Comparison of ENCODE assay signal across 2 cellular contexts in the genomic region with DNA sequence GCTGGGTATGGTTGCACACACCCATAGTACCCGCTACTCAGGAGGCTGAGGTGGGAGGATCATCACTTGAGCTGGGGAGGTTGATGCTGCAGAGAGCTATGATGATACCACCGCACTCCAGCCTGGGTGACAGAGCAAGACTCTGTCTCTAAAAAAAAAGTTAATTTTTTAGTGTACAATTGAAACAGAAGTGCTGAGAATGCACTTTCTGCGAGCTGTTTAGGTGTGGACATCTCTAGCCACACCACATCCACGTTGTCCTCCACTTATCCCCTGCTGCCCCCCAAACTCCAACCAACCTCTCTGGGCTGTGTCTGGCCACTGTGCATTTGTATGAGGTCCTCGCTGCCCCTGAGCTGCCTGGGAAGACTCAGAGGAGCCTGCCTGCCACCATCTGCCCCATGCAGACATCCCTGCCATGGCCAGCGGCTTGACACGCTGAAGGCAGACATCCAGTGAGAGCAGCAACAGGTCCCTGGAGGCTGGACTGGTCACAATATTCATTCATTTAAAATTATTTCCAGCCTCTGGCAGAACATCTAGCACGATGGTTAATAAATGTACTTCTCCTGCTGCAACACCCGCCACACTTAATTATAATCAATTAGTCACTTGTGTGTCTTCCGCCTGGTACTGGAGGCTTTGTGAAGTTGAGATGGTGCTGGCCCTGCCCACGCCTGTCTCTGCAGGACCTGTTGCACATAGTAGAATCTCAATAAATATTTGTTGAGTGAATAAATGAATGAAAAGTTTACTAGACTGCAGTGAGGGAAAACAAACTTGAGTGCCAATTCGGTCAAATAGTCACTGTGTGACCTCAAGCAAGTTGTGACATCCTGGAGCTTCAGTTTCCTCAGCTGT.
TF ChIP-seq lines count a peak whose summit lies in the region.

No MANE protein-coding gene starts in this region.

TF ChIP-seq in SK-N-SH, 30 proteins besides CTCF, POLR2A, EP300 and RAD21 (continued from another document):
- TF ChIP-seq USF1 (IDR thresholded peaks at IDR 0.05; ENCODE audit: borderline replicate concordance, low read depth), result no peak
- TF ChIP-seq MAX (IDR thresholded peaks at IDR 0.05; ENCODE audit: low read depth), result no peak
- no peak for TF ChIP-seq TEAD4 (IDR thresholded peaks at IDR 0.05; ENCODE audit: borderline replicate concordance, insufficient read depth)
- TF ChIP-seq RFX5 (IDR thresholded peaks at IDR 0.05; ENCODE audit: low read length), result no peak
- TF ChIP-seq FOXM1 (IDR thresholded peaks at IDR 0.05; ENCODE audit: low read depth), result no peak
- no peak for TF ChIP-seq YY1 (IDR thresholded peaks at IDR 0.05; ENCODE audit: low read depth)
- no peak for TF ChIP-seq SMC3 (IDR thresholded peaks at IDR 0.05; ENCODE audit: low read depth, low read length)
- TF ChIP-seq CHD2 (IDR thresholded peaks at IDR 0.05; ENCODE audit: low read length, partially characterized antibody), result no peak
- no peak for TF ChIP-seq GATA2 (CRISPR knock-in tag; IDR thresholded peaks at IDR 0.05)

TF ChIP-seq in SK-N-SH treated with all-trans-retinoic acid at 6 μM for 48 hours, 23 proteins besides CTCF, POLR2A, EP300 and RAD21 (continued from another document):
- TF ChIP-seq ZNF565 (CRISPR knock-in tag; conservative IDR thresholded peaks at IDR 0.05; ENCODE audit: low read depth) (no peak), ZNF70 (CRISPR knock-in tag; IDR thresholded peaks at IDR 0.05) (no peak), POU6F1 (CRISPR knock-in tag; IDR thresholded peaks at IDR 0.05; ENCODE audit: borderline replicate concordance, low read depth) (no peak), ZNF8 (CRISPR knock-in tag; IDR thresholded peaks at IDR 0.05) (no peak), PPARA (CRISPR knock-in tag; IDR thresholded peaks at IDR 0.05; ENCODE audit: borderline replicate concordance) (no peak), OSR1 (CRISPR knock-in tag; IDR thresholded peaks at IDR 0.05) (no peak), CSDC2 (CRISPR knock-in tag; IDR thresholded peaks at IDR 0.05) (no peak), ARNTL (CRISPR knock-in tag; IDR thresholded peaks at IDR 0.05; ENCODE audit: borderline replicate concordance, low read depth) (no peak), ISL1 (CRISPR knock-in tag; IDR thresholded peaks at IDR 0.05) (no peak)
- TF ChIP-seq, protein P1, sequence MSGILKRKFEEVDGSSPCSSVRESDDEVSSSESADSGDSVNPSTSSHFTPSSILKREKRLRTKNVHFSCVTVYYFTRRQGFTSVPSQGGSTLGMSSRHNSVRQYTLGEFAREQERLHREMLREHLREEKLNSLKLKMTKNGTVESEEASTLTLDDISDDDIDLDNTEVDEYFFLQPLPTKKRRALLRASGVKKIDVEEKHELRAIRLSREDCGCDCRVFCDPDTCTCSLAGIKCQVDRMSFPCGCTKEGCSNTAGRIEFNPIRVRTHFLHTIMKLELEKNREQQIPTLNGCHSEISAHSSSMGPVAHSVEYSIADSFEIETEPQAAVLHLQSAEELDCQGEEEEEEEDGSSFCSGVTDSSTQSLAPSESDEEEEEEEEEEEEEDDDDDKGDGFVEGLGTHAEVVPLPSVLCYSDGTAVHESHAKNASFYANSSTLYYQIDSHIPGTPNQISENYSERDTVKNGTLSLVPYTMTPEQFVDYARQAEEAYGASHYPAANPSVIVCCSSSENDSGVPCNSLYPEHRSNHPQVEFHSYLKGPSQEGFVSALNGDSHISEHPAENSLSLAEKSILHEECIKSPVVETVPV (CRISPR knock-in tag; IDR thresholded peaks at IDR 0.05), result no peak
